Comparison of ENCODE assay signal across 8 cellular contexts in the genomic region with DNA sequence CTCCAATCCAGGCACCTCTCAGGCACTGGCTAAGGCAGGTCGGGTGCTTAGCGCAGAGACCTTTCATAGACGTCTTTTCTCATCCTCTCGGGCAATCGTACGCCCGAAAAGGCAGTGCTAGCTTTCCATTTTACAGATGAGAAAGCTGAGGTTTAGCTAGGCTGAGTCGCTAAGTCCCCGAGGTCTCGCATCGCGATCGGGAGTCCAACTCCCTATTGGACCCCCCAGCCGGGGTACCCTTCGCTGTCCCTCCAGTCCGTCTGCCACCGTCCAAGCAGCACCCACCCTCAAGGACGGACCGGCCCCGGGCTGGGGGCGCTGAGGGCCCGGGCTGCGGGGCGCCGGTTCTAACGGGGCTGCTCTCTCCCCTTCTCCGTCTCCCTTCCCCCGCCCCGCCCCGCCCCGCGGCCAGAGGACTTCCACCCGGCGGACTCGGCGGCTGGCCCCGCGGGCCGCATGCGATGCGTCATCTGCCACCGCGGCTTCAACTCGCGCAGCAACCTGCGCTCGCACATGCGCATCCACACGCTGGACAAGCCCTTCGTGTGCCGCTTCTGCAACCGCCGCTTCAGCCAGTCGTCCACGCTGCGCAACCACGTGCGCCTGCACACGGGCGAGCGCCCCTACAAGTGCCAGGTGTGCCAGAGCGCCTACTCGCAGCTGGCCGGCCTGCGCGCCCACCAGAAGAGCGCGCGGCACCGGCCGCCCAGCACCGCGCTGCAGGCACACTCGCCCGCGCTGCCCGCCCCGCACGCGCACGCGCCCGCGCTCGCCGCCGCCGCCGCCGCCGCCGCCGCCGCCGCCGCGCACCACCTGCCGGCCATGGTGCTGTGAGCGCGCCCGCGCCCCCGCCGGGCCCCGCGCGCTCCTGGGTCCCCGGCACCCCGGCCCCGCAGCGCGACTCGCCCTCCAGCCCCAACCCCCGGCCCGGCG. TPM values are rescaled to one million over a fixed set of nuclear protein-coding genes. Genes with fewer than 3 reads are reported as not detected.
DNase-seq lines count a peak whose midpoint lies in the region; ATAC-seq and TF ChIP-seq lines count a peak whose summit lies in the region.

No MANE protein-coding gene starts in this region.

- H3K27ac ChIP-seq in KMS-11 = no peak overlapping the region
- no peak overlapping the region for H3K27ac ChIP-seq in SK-N-MC
- no peak overlapping the region for H3K27ac ChIP-seq in uterus

- peaks cover 6% of the 10 kb centered on the region for H3K4me1 Mint-ChIP-seq in activated naive CD8-positive, alpha-beta T cell treated with anti-CD3 and anti-CD28 coated beads for 36 hours

- H3K9me3 ChIP-seq in SK-N-MC (ENCODE audit: low read depth, low read length) (no peaks in the 10 kb centered on the region), uterus (no peaks in the 10 kb centered on the region)

- TF ChIP-seq POLR2A in uterus (IDR thresholded peaks at IDR 0.05) = no peak

- no peak overlapping the region for H3K27ac Mint-ChIP-seq in activated naive CD8-positive, alpha-beta T cell treated with anti-CD3 and anti-CD28 coated beads for 36 hours

- no peaks in the 10 kb centered on the region for H3K79me2 ChIP-seq in KMS-11 (ENCODE audit: insufficient read depth, low read depth)

- peak overlapping the region; percentile 99 for H3K4me2 ChIP-seq in KMS-11

- DNase-seq in SK-N-MC (ENCODE audit: low read depth, low spot score) = no peak
- DNase-seq in activated naive CD8-positive, alpha-beta T cell treated with anti-CD3 and anti-CD28 coated beads for 36 hours = peak; percentile 71
- peak; percentile 82 for DNase-seq in cardiac septum (ENCODE audit: low spot score)
- DNase-seq in posterior cingulate gyrus = peak; percentile 37 to 96 (median 77)
- DNase-seq in uterus = peak; percentile 58 to 70

- H3K9ac ChIP-seq in KMS-11 = peak overlapping the region; percentile 58; the same call in 1 of the 2 replicates
- H3K9ac ChIP-seq in SK-N-MC (ENCODE audit: insufficient read length) = no peak overlapping the region

- H3K4me3 Mint-ChIP-seq in activated naive CD8-positive, alpha-beta T cell treated with anti-CD3 and anti-CD28 coated beads for 36 hours = peak overlapping the region; percentile 80

- H3K4me3 ChIP-seq in GM08714 (ENCODE audit: low read length) = peak overlapping the region; percentile 58; the same call in 1 of the 2 replicates
- H3K4me3 ChIP-seq in KMS-11 (IDR thresholded peaks at IDR 0.05; ENCODE audit: insufficient read depth, low read depth, low read length) = no peak overlapping the region
- peak overlapping the region; percentile 83 for H3K4me3 ChIP-seq in SK-N-MC
- peak overlapping the region; percentile 28 to 50 for H3K4me3 ChIP-seq in uterus

- H2AFZ ChIP-seq in KMS-11 (ENCODE audit: low read depth) = peak overlapping the region; percentile 93

- H3K27me3 ChIP-seq in KMS-11 (ENCODE audit: insufficient read depth, low read depth) = peaks cover 25% of the 10 kb centered on the region
- no peaks in the 10 kb centered on the region for H3K27me3 ChIP-seq in uterus

- no peaks in the 10 kb centered on the region for H3K36me3 Mint-ChIP-seq in activated naive CD8-positive, alpha-beta T cell treated with anti-CD3 and anti-CD28 coated beads for 36 hours

- H3K4me1 ChIP-seq in KMS-11 (ENCODE audit: low read depth, poor library complexity, severe bottlenecking) (no peaks in the 10 kb centered on the region), uterus (peaks cover 0 to 5% of the 10 kb centered on the region in 2 donors)

- no peak for ATAC-seq in HG02571 (IDR thresholded peaks at IDR 0.05; ENCODE audit: unreplicated experiment)

- H4K20me1 ChIP-seq in KMS-11 (ENCODE audit: insufficient read depth) = no peaks in the 10 kb centered on the region

- no peak for TF ChIP-seq CTCF in KMS-11 (conservative IDR thresholded peaks at IDR 0.05; ENCODE audit: low read depth, low read length)
- TF ChIP-seq CTCF in uterus (IDR thresholded peaks at IDR 0.05) = no peak

- no peaks in the 10 kb centered on the region for H3K9me3 Mint-ChIP-seq in activated naive CD8-positive, alpha-beta T cell treated with anti-CD3 and anti-CD28 coated beads for 36 hours

- H3K36me3 ChIP-seq in KMS-11 (ENCODE audit: insufficient read depth) = no peaks in the 10 kb centered on the region
- H3K36me3 ChIP-seq in SK-N-MC (ENCODE audit: insufficient read depth, low read length) = no peaks in the 10 kb centered on the region
- no peaks in the 10 kb centered on the region for H3K36me3 ChIP-seq in uterus

- intact Hi-C loops in cardiac septum (cut with DNase I) (loop anchor here (5.0 kb wide), 2 partner anchors 54 to 104 kb away; a partner anchor contains a TSS), posterior cingulate gyrus (cut with DNase I) (loop anchor here (10.0 kb wide), 1 partner anchor 96 kb away; no protein-coding TSS in a partner anchor), uterus (cut with DNase I; ENCODE audit: low total_unique reads) (loop anchor here (5.0 kb wide), 1 partner anchor 219 kb away; no protein-coding TSS in a partner anchor)

- peaks cover 20% of the 10 kb centered on the region for H3K27me3 Mint-ChIP-seq in activated naive CD8-positive, alpha-beta T cell treated with anti-CD3 and anti-CD28 coated beads for 36 hours

RNA-seq across cellular contexts. Expression of a gene that starts 12.5 kb away (rescaled TPM):
- total RNA-seq in activated naive CD8-positive, alpha-beta T cell treated with anti-CD3 and anti-CD28 coated beads for 36 hours = 100 to 1,000 TPM in 1 of 2 experiments, 10 to 100 TPM in 1; 96.4 to 101 TPM
- total RNA-seq in cardiac septum (12.7 TPM), uterus (10 to 100 TPM in 2 of 4 donors, 1 to 10 TPM in 2; 2.4 to 59.3 (median 25.5) TPM)

RNA-seq across cellular contexts. Expression of a gene that starts 16.7 kb away (rescaled TPM):
- not detected for total RNA-seq in activated naive CD8-positive, alpha-beta T cell treated with anti-CD3 and anti-CD28 coated beads for 36 hours
- total RNA-seq in cardiac septum = not detected
- not detected for total RNA-seq in uterus
